In the genomic region with DNA sequence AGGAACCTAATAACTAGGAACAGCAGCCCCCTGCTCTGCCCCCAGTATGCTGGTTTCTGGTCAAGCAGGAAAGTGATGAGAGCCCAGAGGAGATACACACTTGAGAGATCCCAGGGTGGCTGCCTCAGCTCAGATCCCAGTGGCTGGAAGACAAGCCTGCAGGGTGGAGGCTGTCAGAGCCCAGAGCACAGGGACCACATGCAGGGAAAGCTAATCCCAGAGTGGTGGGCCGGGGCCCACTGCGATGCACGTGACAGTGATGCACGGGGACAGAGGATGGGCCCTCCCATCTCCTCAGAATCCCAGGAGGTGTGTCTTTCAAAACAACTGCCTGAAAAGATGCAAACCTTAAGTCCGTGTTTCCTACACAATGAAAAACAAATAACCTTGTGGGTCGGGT, we compare ENCODE assay signal across 22 cellular contexts. TPM values are rescaled to one million over a fixed set of nuclear protein-coding genes. Genes with fewer than 3 reads are reported as not detected.
"Had no signal": no experiment of that assay in that cellular context is flagged by ENCODE, and none has a peak within 500 bp of the region (broad histone marks: within the 10 kb centered on the region; RNA-seq: fewer than 3 reads in every experiment).

No MANE protein-coding gene starts in this region.

- FAIRE-seq: islet of Langerhans had no signal

- H3K4me1 Mint-ChIP-seq: natural killer cell; stimulated activated memory B cell treated with anti-CD40 and anti-IgM and Interleukin-4, amounts not matched to agents 10 μg/mL and 1 μg/mL and 100 μg/mL, for 72 hours had no signal

- H3K27me3 ChIP-seq: gastrocnemius medialis, testis had no signal

- H3K36me3 Mint-ChIP-seq: natural killer cell; stimulated activated memory B cell treated with anti-CD40 and anti-IgM and Interleukin-4, amounts not matched to agents 10 μg/mL and 1 μg/mL and 100 μg/mL, for 72 hours; type B pancreatic cell had no signal

- H3K4me3 ChIP-seq: gastrocnemius medialis, heart left ventricle, lower lobe of right lung, prostate gland, right atrium auricular region, skin epidermis, spleen, testis, tibial artery had no signal

- H3K27ac Mint-ChIP-seq: effector memory CD8-positive, alpha-beta T cell; natural killer cell; stimulated activated memory B cell treated with anti-CD40 and anti-IgM and Interleukin-4, amounts not matched to agents 10 μg/mL and 1 μg/mL and 100 μg/mL, for 72 hours; type B pancreatic cell had no signal

- DNase-seq: cortex of kidney; effector memory CD8-positive, alpha-beta T cell; gastrocnemius medialis; heart left ventricle; hippocampal formation; left ventricle myocardium superior; lower lobe of right lung; natural killer cell; spleen; stimulated activated CD4-positive, alpha-beta T cell treated with anti-CD3 and anti-CD28 coated beads, Interleukin-4, amount 100 ng/mL, for 4 hours; stimulated activated naive CD8-positive, alpha-beta T cell treated with anti-CD3 and anti-CD28 coated beads, Interleukin-15, Interleukin-2, amounts not matched to agents 100 U/mL and 50 U/mL, for 24 hours; substantia nigra; testis; tibial artery had no signal

- H3K4me3 Mint-ChIP-seq: effector memory CD8-positive, alpha-beta T cell; natural killer cell; neural crest cell; stimulated activated memory B cell treated with anti-CD40 and anti-IgM and Interleukin-4, amounts not matched to agents 10 μg/mL and 1 μg/mL and 100 μg/mL, for 72 hours; type B pancreatic cell had no signal

- H3K9me3 Mint-ChIP-seq: effector memory CD8-positive, alpha-beta T cell; natural killer cell; neural crest cell; type B pancreatic cell had no signal

- H3K4me1 ChIP-seq: gastrocnemius medialis, heart left ventricle, lower lobe of right lung, prostate gland, right atrium auricular region, spleen, testis, tibial artery had no signal

- H3K9me3 ChIP-seq: gastrocnemius medialis, heart left ventricle, lower lobe of right lung, prostate gland, right atrium auricular region, spleen, testis, tibial artery had no signal

- H3K36me3 ChIP-seq: gastrocnemius medialis, heart left ventricle, lower lobe of right lung, prostate gland, right atrium auricular region, spleen, tibial artery had no signal

- H3K27ac ChIP-seq: gastrocnemius medialis, heart left ventricle, lower lobe of right lung, prostate gland, right atrium auricular region, skin epidermis, spleen, testis, tibial artery had no signal

- ATAC-seq: effector memory CD8-positive, alpha-beta T cell; gastrocnemius medialis; heart left ventricle; left ventricle myocardium superior; lower lobe of right lung; natural killer cell; stimulated activated memory B cell treated with anti-CD40 and anti-IgM and Interleukin-4, amounts not matched to agents 10 μg/mL and 1 μg/mL and 100 μg/mL, for 72 hours; stimulated activated naive CD8-positive, alpha-beta T cell treated with anti-CD3 and anti-CD28 coated beads, Interleukin-15, Interleukin-2, amounts not matched to agents 100 U/mL and 50 U/mL, for 24 hours had no signal

RNA-seq across cellular contexts. Expression of gene CRMP1, which starts 29.1 kb away (rescaled TPM):
- total RNA-seq: mononuclear cell, natural killer cell had no signal
